In the genomic region with DNA sequence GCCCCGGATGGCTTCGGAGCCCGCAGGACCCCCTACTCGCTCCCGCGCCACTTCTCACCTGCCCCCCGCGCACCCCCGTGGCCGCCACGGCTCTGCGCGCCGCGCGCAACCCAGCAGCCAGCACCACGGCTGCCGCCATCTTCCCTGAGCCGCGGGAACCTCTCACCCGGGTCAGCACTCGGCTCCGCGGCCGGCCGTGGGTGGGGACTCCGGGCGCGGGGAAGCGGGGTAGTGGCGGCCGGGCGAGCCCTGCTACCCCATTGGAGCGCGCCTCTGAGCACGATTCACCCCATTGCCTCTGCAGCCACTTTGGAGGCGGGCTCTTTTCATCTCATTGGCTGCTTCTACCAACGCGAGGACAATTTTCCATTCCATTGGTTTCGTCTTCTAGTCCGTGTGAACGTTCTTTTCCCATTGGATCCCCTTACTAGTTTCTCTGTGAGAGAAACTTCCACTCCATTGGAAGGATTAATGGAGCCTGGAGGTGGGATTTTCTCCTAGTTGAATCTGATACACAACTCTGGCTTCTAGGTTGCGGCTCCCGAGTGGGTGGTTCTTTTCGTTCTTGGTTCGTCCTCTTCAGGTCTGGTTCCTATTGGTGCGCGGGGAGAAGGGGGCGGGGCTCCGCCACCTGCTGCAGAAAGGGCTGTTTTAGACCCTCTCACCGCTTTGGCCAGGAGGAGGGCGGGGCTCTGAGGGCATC, we compare ENCODE assay signal across 1 cellular context.
TF ChIP-seq lines count a peak whose summit lies in the region.

A gene (minus strand): TSS at position 202 of the 703 bp plus-strand sequence. CDS start 63 bp downstream, at position 139.

TF ChIP-seq in HEK293, 187 proteins besides CTCF, POLR2A, EP300 and RAD21 (continued from another document and continues in another):
- TF ChIP-seq, protein P1, sequence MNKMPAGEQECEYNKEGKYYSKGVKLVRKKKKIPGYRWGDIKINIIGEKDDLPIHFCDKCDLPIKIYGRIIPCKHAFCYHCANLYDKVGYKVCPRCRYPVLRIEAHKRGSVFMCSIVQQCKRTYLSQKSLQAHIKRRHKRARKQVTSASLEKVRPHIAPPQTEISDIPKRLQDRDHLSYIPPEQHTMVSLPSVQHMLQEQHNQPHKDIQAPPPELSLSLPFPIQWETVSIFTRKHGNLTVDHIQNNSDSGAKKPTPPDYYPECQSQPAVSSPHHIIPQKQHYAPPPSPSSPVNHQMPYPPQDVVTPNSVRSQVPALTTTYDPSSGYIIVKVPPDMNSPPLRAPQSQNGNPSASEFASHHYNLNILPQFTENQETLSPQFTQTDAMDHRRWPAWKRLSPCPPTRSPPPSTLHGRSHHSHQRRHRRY (tag by site-specific recombination; IDR thresholded peaks at IDR 0.05): no peak
- TF ChIP-seq, protein P2, sequence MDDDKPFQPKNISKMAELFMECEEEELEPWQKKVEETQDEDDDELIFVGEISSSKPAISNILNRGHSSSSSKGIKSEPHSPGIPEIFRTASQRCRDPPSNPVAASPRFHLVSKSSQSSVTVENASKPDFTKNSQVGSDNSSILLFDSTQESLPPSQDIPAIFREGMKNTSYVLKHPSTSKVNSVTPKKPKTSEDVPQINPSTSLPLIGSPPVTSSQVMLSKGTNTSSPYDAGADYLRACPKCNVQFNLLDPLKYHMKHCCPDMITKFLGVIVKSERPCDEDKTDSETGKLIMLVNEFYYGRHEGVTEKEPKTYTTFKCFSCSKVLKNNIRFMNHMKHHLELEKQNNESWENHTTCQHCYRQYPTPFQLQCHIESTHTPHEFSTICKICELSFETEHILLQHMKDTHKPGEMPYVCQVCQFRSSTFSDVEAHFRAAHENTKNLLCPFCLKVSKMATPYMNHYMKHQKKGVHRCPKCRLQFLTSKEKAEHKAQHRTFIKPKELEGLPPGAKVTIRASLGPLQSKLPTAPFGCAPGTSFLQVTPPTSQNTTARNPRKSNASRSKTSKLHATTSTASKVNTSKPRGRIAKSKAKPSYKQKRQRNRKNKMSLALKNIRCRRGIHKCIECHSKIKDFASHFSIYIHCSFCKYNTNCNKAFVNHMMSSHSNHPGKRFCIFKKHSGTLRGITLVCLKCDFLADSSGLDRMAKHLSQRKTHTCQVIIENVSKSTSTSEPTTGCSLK (tag by site-specific recombination; IDR thresholded peaks at IDR 0.05): no peak
- TF ChIP-seq ZNF248 (tag by site-specific recombination; IDR thresholded peaks at IDR 0.05): no peak
- TF ChIP-seq ZNF785 (tag by site-specific recombination; IDR thresholded peaks at IDR 0.05): no peak
- TF ChIP-seq, protein P3, sequence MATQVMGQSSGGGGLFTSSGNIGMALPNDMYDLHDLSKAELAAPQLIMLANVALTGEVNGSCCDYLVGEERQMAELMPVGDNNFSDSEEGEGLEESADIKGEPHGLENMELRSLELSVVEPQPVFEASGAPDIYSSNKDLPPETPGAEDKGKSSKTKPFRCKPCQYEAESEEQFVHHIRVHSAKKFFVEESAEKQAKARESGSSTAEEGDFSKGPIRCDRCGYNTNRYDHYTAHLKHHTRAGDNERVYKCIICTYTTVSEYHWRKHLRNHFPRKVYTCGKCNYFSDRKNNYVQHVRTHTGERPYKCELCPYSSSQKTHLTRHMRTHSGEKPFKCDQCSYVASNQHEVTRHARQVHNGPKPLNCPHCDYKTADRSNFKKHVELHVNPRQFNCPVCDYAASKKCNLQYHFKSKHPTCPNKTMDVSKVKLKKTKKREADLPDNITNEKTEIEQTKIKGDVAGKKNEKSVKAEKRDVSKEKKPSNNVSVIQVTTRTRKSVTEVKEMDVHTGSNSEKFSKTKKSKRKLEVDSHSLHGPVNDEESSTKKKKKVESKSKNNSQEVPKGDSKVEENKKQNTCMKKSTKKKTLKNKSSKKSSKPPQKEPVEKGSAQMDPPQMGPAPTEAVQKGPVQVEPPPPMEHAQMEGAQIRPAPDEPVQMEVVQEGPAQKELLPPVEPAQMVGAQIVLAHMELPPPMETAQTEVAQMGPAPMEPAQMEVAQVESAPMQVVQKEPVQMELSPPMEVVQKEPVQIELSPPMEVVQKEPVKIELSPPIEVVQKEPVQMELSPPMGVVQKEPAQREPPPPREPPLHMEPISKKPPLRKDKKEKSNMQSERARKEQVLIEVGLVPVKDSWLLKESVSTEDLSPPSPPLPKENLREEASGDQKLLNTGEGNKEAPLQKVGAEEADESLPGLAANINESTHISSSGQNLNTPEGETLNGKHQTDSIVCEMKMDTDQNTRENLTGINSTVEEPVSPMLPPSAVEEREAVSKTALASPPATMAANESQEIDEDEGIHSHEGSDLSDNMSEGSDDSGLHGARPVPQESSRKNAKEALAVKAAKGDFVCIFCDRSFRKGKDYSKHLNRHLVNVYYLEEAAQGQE (tag by site-specific recombination; IDR thresholded peaks at IDR 0.05): no peak
- no peak for TF ChIP-seq ZNF221 (tag by site-specific recombination; IDR thresholded peaks at IDR 0.05; ENCODE audit: borderline replicate concordance)
- TF ChIP-seq RBAK (tag by site-specific recombination; IDR thresholded peaks at IDR 0.05): no peak
- TF ChIP-seq ZNF701 (tag by site-specific recombination; IDR thresholded peaks at IDR 0.05): no peak
- TF ChIP-seq, protein P4, sequence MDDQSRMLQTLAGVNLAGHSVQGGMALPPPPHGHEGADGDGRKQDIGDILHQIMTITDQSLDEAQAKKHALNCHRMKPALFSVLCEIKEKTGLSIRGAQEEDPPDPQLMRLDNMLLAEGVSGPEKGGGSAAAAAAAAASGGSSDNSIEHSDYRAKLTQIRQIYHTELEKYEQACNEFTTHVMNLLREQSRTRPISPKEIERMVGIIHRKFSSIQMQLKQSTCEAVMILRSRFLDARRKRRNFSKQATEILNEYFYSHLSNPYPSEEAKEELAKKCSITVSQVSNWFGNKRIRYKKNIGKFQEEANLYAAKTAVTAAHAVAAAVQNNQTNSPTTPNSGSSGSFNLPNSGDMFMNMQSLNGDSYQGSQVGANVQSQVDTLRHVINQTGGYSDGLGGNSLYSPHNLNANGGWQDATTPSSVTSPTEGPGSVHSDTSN (CRISPR knock-in tag; IDR thresholded peaks at IDR 0.05): peak; percentile 27; the same call in 1 of the 2 replicates
- no peak for TF ChIP-seq ZNF169 (tag by site-specific recombination; IDR thresholded peaks at IDR 0.05)
- no peak for TF ChIP-seq KLF16 (tag by site-specific recombination; IDR thresholded peaks at IDR 0.05)
- no peak; the same call in 1 of the 2 replicates for TF ChIP-seq BCL11B (tag by site-specific recombination; IDR thresholded peaks at IDR 0.05; ENCODE audit: low read depth)
- no peak for TF ChIP-seq ZFP37 (tag by site-specific recombination; IDR thresholded peaks at IDR 0.05)
- no peak for TF ChIP-seq ZNF626 (tag by site-specific recombination; IDR thresholded peaks at IDR 0.05)
- TF ChIP-seq, protein P5, sequence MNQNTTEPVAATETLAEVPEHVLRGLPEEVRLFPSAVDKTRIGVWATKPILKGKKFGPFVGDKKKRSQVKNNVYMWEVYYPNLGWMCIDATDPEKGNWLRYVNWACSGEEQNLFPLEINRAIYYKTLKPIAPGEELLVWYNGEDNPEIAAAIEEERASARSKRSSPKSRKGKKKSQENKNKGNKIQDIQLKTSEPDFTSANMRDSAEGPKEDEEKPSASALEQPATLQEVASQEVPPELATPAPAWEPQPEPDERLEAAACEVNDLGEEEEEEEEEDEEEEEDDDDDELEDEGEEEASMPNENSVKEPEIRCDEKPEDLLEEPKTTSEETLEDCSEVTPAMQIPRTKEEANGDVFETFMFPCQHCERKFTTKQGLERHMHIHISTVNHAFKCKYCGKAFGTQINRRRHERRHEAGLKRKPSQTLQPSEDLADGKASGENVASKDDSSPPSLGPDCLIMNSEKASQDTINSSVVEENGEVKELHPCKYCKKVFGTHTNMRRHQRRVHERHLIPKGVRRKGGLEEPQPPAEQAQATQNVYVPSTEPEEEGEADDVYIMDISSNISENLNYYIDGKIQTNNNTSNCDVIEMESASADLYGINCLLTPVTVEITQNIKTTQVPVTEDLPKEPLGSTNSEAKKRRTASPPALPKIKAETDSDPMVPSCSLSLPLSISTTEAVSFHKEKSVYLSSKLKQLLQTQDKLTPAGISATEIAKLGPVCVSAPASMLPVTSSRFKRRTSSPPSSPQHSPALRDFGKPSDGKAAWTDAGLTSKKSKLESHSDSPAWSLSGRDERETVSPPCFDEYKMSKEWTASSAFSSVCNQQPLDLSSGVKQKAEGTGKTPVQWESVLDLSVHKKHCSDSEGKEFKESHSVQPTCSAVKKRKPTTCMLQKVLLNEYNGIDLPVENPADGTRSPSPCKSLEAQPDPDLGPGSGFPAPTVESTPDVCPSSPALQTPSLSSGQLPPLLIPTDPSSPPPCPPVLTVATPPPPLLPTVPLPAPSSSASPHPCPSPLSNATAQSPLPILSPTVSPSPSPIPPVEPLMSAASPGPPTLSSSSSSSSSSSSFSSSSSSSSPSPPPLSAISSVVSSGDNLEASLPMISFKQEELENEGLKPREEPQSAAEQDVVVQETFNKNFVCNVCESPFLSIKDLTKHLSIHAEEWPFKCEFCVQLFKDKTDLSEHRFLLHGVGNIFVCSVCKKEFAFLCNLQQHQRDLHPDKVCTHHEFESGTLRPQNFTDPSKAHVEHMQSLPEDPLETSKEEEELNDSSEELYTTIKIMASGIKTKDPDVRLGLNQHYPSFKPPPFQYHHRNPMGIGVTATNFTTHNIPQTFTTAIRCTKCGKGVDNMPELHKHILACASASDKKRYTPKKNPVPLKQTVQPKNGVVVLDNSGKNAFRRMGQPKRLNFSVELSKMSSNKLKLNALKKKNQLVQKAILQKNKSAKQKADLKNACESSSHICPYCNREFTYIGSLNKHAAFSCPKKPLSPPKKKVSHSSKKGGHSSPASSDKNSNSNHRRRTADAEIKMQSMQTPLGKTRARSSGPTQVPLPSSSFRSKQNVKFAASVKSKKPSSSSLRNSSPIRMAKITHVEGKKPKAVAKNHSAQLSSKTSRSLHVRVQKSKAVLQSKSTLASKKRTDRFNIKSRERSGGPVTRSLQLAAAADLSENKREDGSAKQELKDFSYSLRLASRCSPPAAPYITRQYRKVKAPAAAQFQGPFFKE (tag by site-specific recombination; IDR thresholded peaks at IDR 0.05; ENCODE audit: borderline replicate concordance): no peak
- TF ChIP-seq ZFHX2 (tag by site-specific recombination; conservative IDR thresholded peaks at IDR 0.05): peak; percentile 66
- no peak for TF ChIP-seq BCL11A (tag by site-specific recombination; IDR thresholded peaks at IDR 0.05; ENCODE audit: low read depth)
- TF ChIP-seq, protein P6, sequence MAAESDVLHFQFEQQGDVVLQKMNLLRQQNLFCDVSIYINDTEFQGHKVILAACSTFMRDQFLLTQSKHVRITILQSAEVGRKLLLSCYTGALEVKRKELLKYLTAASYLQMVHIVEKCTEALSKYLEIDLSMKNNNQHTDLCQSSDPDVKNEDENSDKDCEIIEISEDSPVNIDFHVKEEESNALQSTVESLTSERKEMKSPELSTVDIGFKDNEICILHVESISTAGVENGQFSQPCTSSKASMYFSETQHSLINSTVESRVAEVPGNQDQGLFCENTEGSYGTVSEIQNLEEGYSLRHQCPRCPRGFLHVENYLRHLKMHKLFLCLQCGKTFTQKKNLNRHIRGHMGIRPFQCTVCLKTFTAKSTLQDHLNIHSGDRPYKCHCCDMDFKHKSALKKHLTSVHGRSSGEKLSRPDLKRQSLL (tag by site-specific recombination; IDR thresholded peaks at IDR 0.05): no peak
- no peak; the same call in 1 of the 2 replicates for TF ChIP-seq ZNF843 (tag by site-specific recombination; IDR thresholded peaks at IDR 0.05)
- TF ChIP-seq SETDB1 (IDR thresholded peaks at IDR 0.05; ENCODE audit: insufficient read length, low read length): no peak
- TF ChIP-seq ZNF558 (tag by site-specific recombination; IDR thresholded peaks at IDR 0.05): no peak
- no peak for TF ChIP-seq ZNF747 (tag by site-specific recombination; IDR thresholded peaks at IDR 0.05)
- TF ChIP-seq, protein P7, sequence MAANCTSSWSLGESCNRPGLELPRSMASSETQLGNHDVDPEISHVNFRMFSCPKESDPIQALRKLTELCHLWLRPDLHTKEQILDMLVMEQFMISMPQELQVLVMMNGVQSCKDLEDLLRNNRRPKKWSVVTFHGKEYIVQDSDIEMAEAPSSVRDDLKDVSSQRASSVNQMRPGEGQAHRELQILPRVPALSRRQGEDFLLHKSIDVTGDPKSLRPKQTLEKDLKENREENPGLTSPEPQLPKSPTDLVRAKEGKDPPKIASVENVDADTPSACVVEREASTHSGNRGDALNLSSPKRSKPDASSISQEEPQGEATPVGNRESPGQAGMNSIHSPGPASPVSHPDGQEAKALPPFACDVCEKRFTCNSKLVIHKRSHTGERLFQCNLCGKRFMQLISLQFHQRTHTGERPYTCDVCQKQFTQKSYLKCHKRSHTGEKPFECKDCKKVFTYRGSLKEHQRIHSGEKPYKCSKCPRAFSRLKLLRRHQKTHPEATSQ (tag by site-specific recombination; IDR thresholded peaks at IDR 0.05): no peak; the same call in 1 of the 2 replicates
- peak; percentile 83 for TF ChIP-seq ZNF10 (tag by site-specific recombination; IDR thresholded peaks at IDR 0.05)
- TF ChIP-seq SP3 (tag by site-specific recombination; IDR thresholded peaks at IDR 0.05): peak; percentile 69
- TF ChIP-seq ZNF426 (tag by site-specific recombination; IDR thresholded peaks at IDR 0.05): no peak
- no peak for TF ChIP-seq ZNF621 (tag by site-specific recombination; IDR thresholded peaks at IDR 0.05)
- TF ChIP-seq, protein P8, sequence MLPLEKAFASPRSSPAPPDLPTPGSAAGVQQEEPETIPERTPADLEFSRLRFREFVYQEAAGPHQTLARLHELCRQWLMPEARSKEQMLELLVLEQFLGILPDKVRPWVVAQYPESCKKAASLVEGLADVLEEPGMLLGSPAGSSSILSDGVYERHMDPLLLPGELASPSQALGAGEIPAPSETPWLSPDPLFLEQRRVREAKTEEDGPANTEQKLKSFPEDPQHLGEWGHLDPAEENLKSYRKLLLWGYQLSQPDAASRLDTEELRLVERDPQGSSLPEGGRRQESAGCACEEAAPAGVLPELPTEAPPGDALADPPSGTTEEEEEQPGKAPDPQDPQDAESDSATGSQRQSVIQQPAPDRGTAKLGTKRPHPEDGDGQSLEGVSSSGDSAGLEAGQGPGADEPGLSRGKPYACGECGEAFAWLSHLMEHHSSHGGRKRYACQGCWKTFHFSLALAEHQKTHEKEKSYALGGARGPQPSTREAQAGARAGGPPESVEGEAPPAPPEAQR (tag by site-specific recombination; IDR thresholded peaks at IDR 0.05): no peak
- TF ChIP-seq, protein P9, sequence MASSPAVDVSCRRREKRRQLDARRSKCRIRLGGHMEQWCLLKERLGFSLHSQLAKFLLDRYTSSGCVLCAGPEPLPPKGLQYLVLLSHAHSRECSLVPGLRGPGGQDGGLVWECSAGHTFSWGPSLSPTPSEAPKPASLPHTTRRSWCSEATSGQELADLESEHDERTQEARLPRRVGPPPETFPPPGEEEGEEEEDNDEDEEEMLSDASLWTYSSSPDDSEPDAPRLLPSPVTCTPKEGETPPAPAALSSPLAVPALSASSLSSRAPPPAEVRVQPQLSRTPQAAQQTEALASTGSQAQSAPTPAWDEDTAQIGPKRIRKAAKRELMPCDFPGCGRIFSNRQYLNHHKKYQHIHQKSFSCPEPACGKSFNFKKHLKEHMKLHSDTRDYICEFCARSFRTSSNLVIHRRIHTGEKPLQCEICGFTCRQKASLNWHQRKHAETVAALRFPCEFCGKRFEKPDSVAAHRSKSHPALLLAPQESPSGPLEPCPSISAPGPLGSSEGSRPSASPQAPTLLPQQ (tag by site-specific recombination; IDR thresholded peaks at IDR 0.05): peak; percentile 53
- TF ChIP-seq ZSCAN30 (tag by site-specific recombination; IDR thresholded peaks at IDR 0.05): 0 out of 2 replicates have a peak, but pooled peaks have one; percentile 27
